1 cellular context compared by ENCODE assay signal in the genomic region with DNA sequence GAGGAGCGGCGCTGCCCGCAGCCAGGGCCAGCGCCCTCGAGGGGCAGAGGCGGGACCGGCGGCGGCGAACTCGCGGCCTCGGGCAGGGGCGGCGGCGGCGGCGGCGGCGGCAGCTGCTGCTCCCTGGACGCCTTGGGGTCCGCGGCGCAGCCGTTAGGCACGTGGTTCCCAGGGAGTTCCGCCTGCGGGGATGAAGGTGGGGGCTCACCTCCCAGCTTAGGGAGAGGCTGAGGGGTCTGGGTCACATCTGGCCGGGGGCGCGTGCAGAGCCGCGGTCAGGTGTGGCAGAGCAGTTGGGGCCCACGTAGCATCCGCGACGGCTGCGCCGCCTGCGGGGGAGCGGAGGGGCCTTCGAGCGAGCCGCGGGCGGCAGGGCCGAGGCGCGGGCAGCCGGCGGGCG. TPM values are rescaled to one million over a fixed set of nuclear protein-coding genes. Genes with fewer than 3 reads are reported as not detected.
"Had no signal": no experiment of that assay in that cellular context is flagged by ENCODE, and none has a peak within 500 bp of the region (broad histone marks: within the 10 kb centered on the region; RNA-seq: fewer than 3 reads in every experiment).

No MANE protein-coding gene starts in this region.

RNA-seq across cellular contexts. Expression of a gene that starts 32.7 kb away (rescaled TPM):
- polyA plus RNA-seq: adrenal gland had no signal

RNA-seq across cellular contexts. Expression of a gene that starts 40.9 kb away (rescaled TPM):
- polyA plus RNA-seq: adrenal gland had no signal
